Comparison of ENCODE assay signal across 8 cellular contexts in genomic region chr6:4776967-4777925, GRCh38. TPM values are rescaled to one million over a fixed set of nuclear protein-coding genes. Genes with fewer than 3 reads are reported as not detected.
DNase-seq lines count a peak whose midpoint lies in the region; TF ChIP-seq lines count a peak whose summit lies in the region.

No MANE protein-coding gene starts in this region.

- TF ChIP-seq CTCF in AG09309 (IDR thresholded peaks at IDR 0.05; ENCODE audit: control insufficient read depth, insufficient read depth, low read depth, low read length, missing control alignments): no peak
- no peak for TF ChIP-seq CTCF in astrocyte of the cerebellum (IDR thresholded peaks at IDR 0.05; ENCODE audit: low read depth, low read length, missing control alignments)

- in situ Hi-C loops in astrocyte of the cerebellum (cut with HindIII; ENCODE audit: low sequenced_read_pairs): no loop called here

- H3K4me3 ChIP-seq in AG09309 (ENCODE audit: control insufficient read depth, low read depth, low read length) (peak overlapping the region; percentile 69), astrocyte of the cerebellum (ENCODE audit: low read depth, low read length) (peak overlapping the region; percentile 58)

- DNase-seq in AG09309 (ENCODE audit: low read depth) (no peak), GM19238 (ENCODE audit: insufficient read length, low spot score) (peak; percentile 52), astrocyte of the cerebellum (ENCODE audit: low read depth) (peak; percentile 31), inferior parietal cortex (ENCODE audit: extremely low spot score) (peak; percentile 43), COR-L47 (lab: John Stamatoyannopoulos, UW) (no peak), NCI-H1105 (lab: John Stamatoyannopoulos, UW) (no peak)
- DNase-seq in stimulated activated CD4-positive, alpha-beta T cell treated with anti-CD3 and anti-CD28 coated beads, Interleukin-4, amount 100 ng/mL, for 24 hours: peak; percentile 15

TF ChIP-seq in PFSK-1, 5 proteins besides CTCF, POLR2A, EP300 and RAD21:
- TF ChIP-seq SIN3A (IDR thresholded peaks at IDR 0.05; ENCODE audit: borderline replicate concordance, insufficient read depth, low read length) (peak; percentile 54; the same call in 1 of the 2 replicates), TAF1 (IDR thresholded peaks at IDR 0.05; ENCODE audit: borderline replicate concordance, insufficient read depth, low read length) (no peak), REST (IDR thresholded peaks at IDR 0.05; ENCODE audit: insufficient read depth in 1 of 2, low read depth in 2 of 2, low read length in 2 of 2) (no peak), POLR2AphosphoS5 (IDR thresholded peaks at IDR 0.05; ENCODE audit: low read depth, low read length) (peak; percentile 19; the same call in 1 of the 2 replicates), FOXP2 (optimal IDR thresholded peaks at IDR 0.05; ENCODE audit: borderline replicate concordance, extremely low read depth, extremely low read length, insufficient read depth) (no peak)

RNA-seq across cellular contexts. Expression of gene CDYL, which starts 1.0 kb away (rescaled TPM):
- polyA plus RNA-seq in PFSK-1 (2012; ENCODE audit: insufficient read length, low read depth): 57.0 TPM

Comparison
In these comparisons a context has a peak if more than half of its experiments do, and no peak if none do; other contexts are left out.
1. DNase-seq: peak in GM19238 (single experiment), astrocyte of the cerebellum (single experiment), inferior parietal cortex (single experiment) and stimulated activated CD4-positive, alpha-beta T cell treated with anti-CD3 and anti-CD28 coated beads, Interleukin-4, amount 100 ng/mL, for 24 hours (single experiment); none in AG09309 (single experiment), COR-L47 (single experiment) and NCI-H1105 (single experiment).